ENCODE assay signal across 8 cellular contexts in the genomic region with DNA sequence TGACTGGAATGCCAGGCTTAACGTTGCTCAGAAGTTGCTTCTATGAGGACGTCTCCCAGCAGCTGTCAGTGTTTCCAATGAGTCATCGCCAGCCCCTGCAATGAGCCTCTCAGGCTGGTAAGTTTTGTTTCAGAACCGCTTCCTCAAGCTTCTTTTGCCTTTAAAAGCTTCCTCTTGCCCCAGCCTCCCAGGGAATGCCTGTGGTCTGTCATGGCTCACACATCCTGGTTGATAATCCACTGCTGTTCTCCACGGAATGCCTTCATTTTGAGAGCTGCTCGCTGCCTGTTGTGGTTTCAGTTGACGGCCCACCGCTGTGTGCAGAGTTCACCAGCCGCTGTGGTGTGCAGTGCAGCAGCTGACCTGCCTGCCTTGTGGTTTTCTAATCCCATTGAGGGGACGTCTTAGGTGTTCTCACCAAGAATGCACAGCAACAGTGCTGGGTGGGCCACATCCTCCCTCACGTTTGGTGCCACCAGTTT.
DNase-seq lines count a peak whose midpoint lies in the region; ATAC-seq and TF ChIP-seq lines count a peak whose summit lies in the region.

No MANE protein-coding gene starts in this region.

- peak overlapping the region; percentile 12 for H3K4me3 Mint-ChIP-seq in type B pancreatic cell

- no peaks in the 10 kb centered on the region for H3K9me3 Mint-ChIP-seq in type B pancreatic cell

- H2BK5ac ChIP-seq in trophoblast cell (ENCODE audit: low read depth, low read length, poor library complexity) = no peak overlapping the region

- H3K36me3 ChIP-seq in trophoblast cell (ENCODE audit: control insufficient read depth in 1 of 2, insufficient read depth in 2 of 2, low read length in 2 of 2) = no peaks in the 10 kb centered on the region

- no peak overlapping the region for H4K8ac ChIP-seq in trophoblast cell (ENCODE audit: low read depth, low read length)

- DNase-seq in NOMO-1 treated with DMSO at 0.1 percent for 48 hours (lab: John Stamatoyannopoulos, UW; ENCODE audit: unreplicated experiment) = peak; percentile 83
- peak; percentile 77 for DNase-seq in activated CD8-positive, alpha-beta memory T cell treated with anti-CD3 and anti-CD28 coated beads, Interleukin-2, amount 50 U/mL, for 4 hours
- DNase-seq in fibroblast of the conjunctiva (ENCODE audit: low read depth) = peak; percentile 90
- DNase-seq in trophoblast cell = peak; percentile 60 to 67
- no peak for DNase-seq in type B pancreatic cell (ENCODE audit: extremely low spot score, unreplicated experiment)
- DNase-seq in NCI-H2029 (lab: John Stamatoyannopoulos, UW) = no peak

- H3K4me3 ChIP-seq in trophoblast cell (ENCODE audit: low read depth, low read length) = no peak overlapping the region

- H3K4me2 ChIP-seq in trophoblast cell (ENCODE audit: low read length) = peak overlapping the region; percentile 32

- peaks cover 8% of the 10 kb centered on the region for H3K9me3 ChIP-seq in trophoblast cell (ENCODE audit: insufficient read depth, low read depth, low read length)

- H3K27ac ChIP-seq in trophoblast cell (ENCODE audit: low read depth, low read length) = peak overlapping the region; percentile 75

- no peaks in the 10 kb centered on the region for H3K79me2 ChIP-seq in trophoblast cell (ENCODE audit: control insufficient read depth, insufficient read depth, low read length, poor library complexity)

- no peak for TF ChIP-seq CTCF in type B pancreatic cell (conservative IDR thresholded peaks at IDR 0.05)

- no peak overlapping the region for H3K9ac ChIP-seq in trophoblast cell (ENCODE audit: low read length)

- no peak overlapping the region for H4K12ac ChIP-seq in trophoblast cell (ENCODE audit: low read depth, low read length)

- ATAC-seq in GM18511 (IDR thresholded peaks at IDR 0.05; ENCODE audit: unreplicated experiment) (peak; percentile 90), HG02763 (IDR thresholded peaks at IDR 0.05; ENCODE audit: unreplicated experiment) (peak; percentile 70)

- no peak overlapping the region for H3K18ac ChIP-seq in trophoblast cell (ENCODE audit: low read length)

- peaks cover 3% of the 10 kb centered on the region for H3K27me3 Mint-ChIP-seq in type B pancreatic cell

- H2AK5ac ChIP-seq in trophoblast cell (ENCODE audit: low read length) = no peak overlapping the region

- no peaks in the 10 kb centered on the region for H3K79me1 ChIP-seq in trophoblast cell (ENCODE audit: low read length)

- no CpG with 5 or more reads among the region's 11 CpGs for WGBS in trophoblast cell (ENCODE audit: extremely low coverage, insufficient coverage, insufficient read length)

- H3K14ac ChIP-seq in trophoblast cell (ENCODE audit: low read length) = no peak overlapping the region

- no peak overlapping the region for H2BK12ac ChIP-seq in trophoblast cell (ENCODE audit: low read length)

- no peaks in the 10 kb centered on the region for H3K27me3 ChIP-seq in trophoblast cell (ENCODE audit: insufficient read depth, low read length)

- H3K4me1 ChIP-seq in trophoblast cell (ENCODE audit: control insufficient read depth in 1 of 2, insufficient read depth in 2 of 2, low read length in 2 of 2) = peaks cover 2 to 13% of the 10 kb centered on the region in 2 experiments

- no peak overlapping the region for H2BK120ac ChIP-seq in trophoblast cell (ENCODE audit: insufficient read depth, low read length, poor library complexity)

- H3K36me3 Mint-ChIP-seq in type B pancreatic cell = no peaks in the 10 kb centered on the region

- H4K91ac ChIP-seq in trophoblast cell (ENCODE audit: low read depth, low read length) = no peak overlapping the region

- no peak overlapping the region for H3K23ac ChIP-seq in trophoblast cell (ENCODE audit: low read length)

- H3K4me1 Mint-ChIP-seq in type B pancreatic cell (ENCODE audit: unreplicated experiment) = peaks cover 12% of the 10 kb centered on the region

- no peak overlapping the region for H2AFZ ChIP-seq in trophoblast cell (ENCODE audit: insufficient read depth, low read length, poor library complexity)

- H3K27ac Mint-ChIP-seq in type B pancreatic cell = no peak overlapping the region

- no peak overlapping the region for H3K4ac ChIP-seq in trophoblast cell (ENCODE audit: low read depth, low read length)

Comparison
In these comparisons a context has a peak if more than half of its experiments do, and no peak if none do; other contexts are left out.
1. DNase-seq: peak in NOMO-1 treated with DMSO at 0.1 percent for 48 hours (single experiment), activated CD8-positive, alpha-beta memory T cell treated with anti-CD3 and anti-CD28 coated beads, Interleukin-2, amount 50 U/mL, for 4 hours (single experiment), fibroblast of the conjunctiva (single experiment) and trophoblast cell (2 of 2); none in type B pancreatic cell (single experiment) and NCI-H2029 (single experiment).